9 cellular contexts compared by ENCODE assay signal in the genomic region with DNA sequence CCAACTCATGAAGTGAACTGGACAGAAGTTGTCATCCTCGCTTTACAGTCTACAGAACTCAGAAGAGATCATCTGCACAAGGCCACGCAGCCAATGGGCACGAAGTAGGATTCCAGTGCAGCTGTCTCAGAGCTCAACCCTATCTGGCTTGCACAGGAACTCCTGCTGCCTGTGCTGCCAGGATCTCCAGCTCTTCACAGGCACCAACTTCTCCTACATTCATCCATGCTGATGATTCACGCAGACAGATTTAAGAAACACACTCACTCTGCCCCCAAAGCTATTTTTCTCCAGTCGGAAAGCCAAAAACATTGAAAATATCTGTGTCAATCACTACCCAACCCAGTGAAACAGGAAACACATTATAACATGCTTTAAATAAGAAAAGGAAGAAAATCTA.
DNase-seq lines count a peak whose midpoint lies in the region; ATAC-seq and TF ChIP-seq lines count a peak whose summit lies in the region.
"Had no signal": no experiment of that assay in that cellular context is flagged by ENCODE, and none has a peak within 500 bp of the region (broad histone marks: within the 10 kb centered on the region; RNA-seq: fewer than 3 reads in every experiment).

No MANE protein-coding gene starts in this region.

- H3K4me3 Mint-ChIP-seq in chondrocyte (ENCODE audit: unreplicated experiment): no peak overlapping the region
- H3K4me3 Mint-ChIP-seq: activated naive CD4-positive, alpha-beta T cell treated with anti-CD3 and anti-CD28 coated beads, Interleukin-2, amount 50 U/mL, for 24 hours had no signal

- intact Hi-C loops in Right ventricle myocardium inferior (cut with DNase I): loop anchor here (5.0 kb wide), 2 partner anchors 42 to 58 kb away; no protein-coding TSS in a partner anchor

- DNase-seq in G401 (ENCODE audit: low spot score) (peak; percentile 79), T1000 (lab: John Stamatoyannopoulos, UW) (peak; percentile 34), Right ventricle myocardium inferior (ENCODE audit: missing footprints) (peak; percentile 59), renal cortical epithelial cell (ENCODE audit: low read depth) (peak; percentile 75), chondrocyte (ENCODE audit: low spot score) (no peak), D341Med (ENCODE audit: low spot score) (no peak), NCI-H69 (lab: John Stamatoyannopoulos, UW) (no peak)

- peaks cover 6% of the 10 kb centered on the region for H3K36me3 Mint-ChIP-seq in chondrocyte (ENCODE audit: low read depth)

- no peak overlapping the region for H3K27ac Mint-ChIP-seq in chondrocyte (ENCODE audit: unreplicated experiment)
- H3K27ac Mint-ChIP-seq: activated naive CD4-positive, alpha-beta T cell treated with anti-CD3 and anti-CD28 coated beads, Interleukin-2, amount 50 U/mL, for 24 hours had no signal

- TF ChIP-seq CTCF in chondrocyte (IDR thresholded peaks at IDR 0.05): no peak

- no peaks in the 10 kb centered on the region for H3K9me3 Mint-ChIP-seq in chondrocyte (ENCODE audit: low read depth)
- H3K9me3 Mint-ChIP-seq: activated naive CD4-positive, alpha-beta T cell treated with anti-CD3 and anti-CD28 coated beads, Interleukin-2, amount 50 U/mL, for 24 hours had no signal

- peaks cover 16% of the 10 kb centered on the region for H3K4me1 Mint-ChIP-seq in chondrocyte (ENCODE audit: low read depth)

- in situ Hi-C loops in G401 (cut with HindIII; ENCODE audit: low sequenced_read_pairs): no loop called here

- ATAC-seq in Right ventricle myocardium inferior: peak; percentile 87
- no peak for ATAC-seq in HG03457 (IDR thresholded peaks at IDR 0.05; ENCODE audit: unreplicated experiment)

- H3K27me3 Mint-ChIP-seq in chondrocyte (ENCODE audit: low read depth): no peaks in the 10 kb centered on the region
- H3K27me3 Mint-ChIP-seq: activated naive CD4-positive, alpha-beta T cell treated with anti-CD3 and anti-CD28 coated beads, Interleukin-2, amount 50 U/mL, for 24 hours had no signal

Comparison
In these comparisons a context has a peak if more than half of its experiments do, and no peak if none do; other contexts are left out.
1. DNase-seq: peak in G401 (single experiment), T1000 (single experiment), Right ventricle myocardium inferior (single experiment) and renal cortical epithelial cell (single experiment); none in chondrocyte (single experiment), D341Med (single experiment) and NCI-H69 (single experiment).